Comparison of ENCODE assay signal across 28 cellular contexts in genomic region chr2:239791727-239792648, GRCh38.
A peak's percentile ranks its signal among the peaks of the same experiment; 100 is the strongest.
DNase-seq lines count a peak whose midpoint lies in the region; ATAC-seq and TF ChIP-seq lines count a peak whose summit lies in the region.
"Had no signal": no experiment of that assay in that cellular context is flagged by ENCODE, and none has a peak within 500 bp of the region (broad histone marks: within the 10 kb centered on the region; RNA-seq: fewer than 3 reads in every experiment).

No MANE protein-coding gene starts in this region.

- H3K27me3 Mint-ChIP-seq in CD14-positive monocyte (ENCODE audit: low read depth in 3 of 3), result peaks cover 2 to 7% (median 3%) of the 10 kb centered on the region in 3 donors
- peaks cover 17% of the 10 kb centered on the region for H3K27me3 Mint-ChIP-seq in stimulated activated memory B cell treated with anti-CD40 and anti-IgM and Interleukin-4, amounts not matched to agents 10 μg/mL and 1 μg/mL and 100 μg/mL, for 72 hours
- H3K27me3 Mint-ChIP-seq: stimulated activated naive CD8-positive, alpha-beta T cell treated with anti-CD3 and anti-CD28 coated beads, Interleukin-15, amount 100 ng/mL, for 72 hours had no signal

- no peaks in the 10 kb centered on the region for H3K4me1 ChIP-seq in stomach
- H3K4me1 ChIP-seq: body of pancreas, parathyroid adenoma had no signal

- no peak for TF ChIP-seq EP300 in stomach (IDR thresholded peaks at IDR 0.05)

- no peak overlapping the region for H3K4me3 Mint-ChIP-seq in CD14-positive monocyte
- H3K4me3 Mint-ChIP-seq in stimulated activated memory B cell treated with anti-CD40 and anti-IgM and Interleukin-4, amounts not matched to agents 10 μg/mL and 1 μg/mL and 100 μg/mL, for 72 hours, result no peak overlapping the region
- H3K4me3 Mint-ChIP-seq: activated CD4-positive, alpha-beta T cell treated with anti-CD3 and anti-CD28 coated beads, Interleukin-2, amount 10 ng/mL, durations not matched to agents 24 days and 14 days; activated naive CD8-positive, alpha-beta T cell treated with anti-CD3 and anti-CD28 coated beads, Interleukin-2, amount 50 U/mL, for 24 hours; B cell; effector memory CD8-positive, alpha-beta T cell; immature natural killer cell; natural killer cell treated with Interleukin-12 subunit alpha and Interleukin-12 subunit beta and Interleukin-15 and Interleukin-18, amount 100 ng/mL, for 72 hours; stimulated activated naive CD8-positive, alpha-beta T cell treated with anti-CD3 and anti-CD28 coated beads, Interleukin-15, amount 100 ng/mL, for 72 hours had no signal

- H3K4me3 ChIP-seq in stomach, result no peak overlapping the region
- H3K4me3 ChIP-seq: body of pancreas, esophagus muscularis mucosa, GM12878 had no signal

- H3K9me3 ChIP-seq in stomach, result peaks cover 0 to 11% (median 0%) of the 10 kb centered on the region in 4 donors
- H3K9me3 ChIP-seq: body of pancreas had no signal

- H3K36me3 Mint-ChIP-seq in CD14-positive monocyte, result no peaks in the 10 kb centered on the region
- H3K36me3 Mint-ChIP-seq in stimulated activated memory B cell treated with anti-CD40 and anti-IgM and Interleukin-4, amounts not matched to agents 10 μg/mL and 1 μg/mL and 100 μg/mL, for 72 hours, result no peaks in the 10 kb centered on the region
- H3K36me3 Mint-ChIP-seq: immature natural killer cell; natural killer cell treated with Interleukin-12 subunit alpha and Interleukin-12 subunit beta and Interleukin-15 and Interleukin-18, amount 100 ng/mL, for 72 hours had no signal

- 68 to 75% (median 70%) methylated on average over 26 to 27 of the region's 27 CpGs for WGBS in stomach, 5 donors

- peaks cover 7% of the 10 kb centered on the region for H3K4me1 Mint-ChIP-seq in CD14-positive monocyte
- H3K4me1 Mint-ChIP-seq in stimulated activated memory B cell treated with anti-CD40 and anti-IgM and Interleukin-4, amounts not matched to agents 10 μg/mL and 1 μg/mL and 100 μg/mL, for 72 hours, result no peaks in the 10 kb centered on the region
- H3K4me1 Mint-ChIP-seq: activated CD4-positive, alpha-beta T cell treated with anti-CD3 and anti-CD28 coated beads, Interleukin-2, amount 10 ng/mL, durations not matched to agents 24 days and 14 days; activated naive CD8-positive, alpha-beta T cell treated with anti-CD3 and anti-CD28 coated beads, Interleukin-2, amount 50 U/mL, for 24 hours; B cell; immature natural killer cell; stimulated activated naive CD8-positive, alpha-beta T cell treated with anti-CD3 and anti-CD28 coated beads, Interleukin-15, amount 100 ng/mL, for 72 hours had no signal

- TF ChIP-seq POLR2A in stomach (IDR thresholded peaks at IDR 0.05), result no peak

- ATAC-seq in esophagus mucosa, result peak; percentile 18
- no peak for ATAC-seq in GM18502 (IDR thresholded peaks at IDR 0.05; ENCODE audit: poor library complexity, unreplicated experiment)
- ATAC-seq in HG03280 (IDR thresholded peaks at IDR 0.05; ENCODE audit: unreplicated experiment), result no peak
- no peak for ATAC-seq in stimulated activated memory B cell treated with anti-CD40 and anti-IgM and Interleukin-4, amounts not matched to agents 10 μg/mL and 1 μg/mL and 100 μg/mL, for 72 hours
- ATAC-seq: activated naive CD8-positive, alpha-beta T cell treated with anti-CD3 and anti-CD28 coated beads, Interleukin-2, amount 50 U/mL, for 24 hours; body of pancreas; effector memory CD8-positive, alpha-beta T cell; GM12878; right cardiac atrium; SK-N-SH treated with all-trans-retinoic acid at 6 μM for 48 hours; stimulated activated naive CD8-positive, alpha-beta T cell treated with anti-CD3 and anti-CD28 coated beads, Interleukin-15, amount 100 ng/mL, for 72 hours had no signal

- TF ChIP-seq CTCF in CD14-positive monocyte (IDR thresholded peaks at IDR 0.05) (no peak), stomach (IDR thresholded peaks at IDR 0.05) (no peak)

- H3K27ac Mint-ChIP-seq in CD14-positive monocyte, result no peak overlapping the region
- no peak overlapping the region for H3K27ac Mint-ChIP-seq in stimulated activated memory B cell treated with anti-CD40 and anti-IgM and Interleukin-4, amounts not matched to agents 10 μg/mL and 1 μg/mL and 100 μg/mL, for 72 hours
- H3K27ac Mint-ChIP-seq: activated CD4-positive, alpha-beta T cell treated with anti-CD3 and anti-CD28 coated beads, Interleukin-2, amount 10 ng/mL, durations not matched to agents 24 days and 14 days; activated naive CD8-positive, alpha-beta T cell treated with anti-CD3 and anti-CD28 coated beads, Interleukin-2, amount 50 U/mL, for 24 hours; B cell; immature natural killer cell; natural killer cell treated with Interleukin-12 subunit alpha and Interleukin-12 subunit beta and Interleukin-15 and Interleukin-18, amount 100 ng/mL, for 72 hours; stimulated activated naive CD8-positive, alpha-beta T cell treated with anti-CD3 and anti-CD28 coated beads, Interleukin-15, amount 100 ng/mL, for 72 hours had no signal

- no peaks in the 10 kb centered on the region for H3K36me3 ChIP-seq in stomach
- H3K36me3 ChIP-seq: esophagus muscularis mucosa had no signal

- H3K9me3 Mint-ChIP-seq in CD14-positive monocyte, result peaks cover 0 to 13% (median 3%) of the 10 kb centered on the region in 7 donors
- H3K9me3 Mint-ChIP-seq in stimulated activated memory B cell treated with anti-CD40 and anti-IgM and Interleukin-4, amounts not matched to agents 10 μg/mL and 1 μg/mL and 100 μg/mL, for 72 hours, result peaks cover under 1% of the 10 kb centered on the region
- H3K9me3 Mint-ChIP-seq: activated CD4-positive, alpha-beta T cell treated with anti-CD3 and anti-CD28 coated beads, Interleukin-2, amount 10 ng/mL, durations not matched to agents 24 days and 14 days; activated naive CD8-positive, alpha-beta T cell treated with anti-CD3 and anti-CD28 coated beads, Interleukin-2, amount 50 U/mL, for 24 hours; effector memory CD8-positive, alpha-beta T cell; immature natural killer cell; natural killer cell treated with Interleukin-12 subunit alpha and Interleukin-12 subunit beta and Interleukin-15 and Interleukin-18, amount 100 ng/mL, for 72 hours had no signal

- intact Hi-C loops in CD14-positive monocyte (cut with micrococcal nuclease), result no loop called here
- intact Hi-C loops in stomach (cut with DNase I; ENCODE audit: low total_unique reads), result no loop called here

- peak; percentile 11 for DNase-seq in activated CD4-positive, CD25-positive, alpha-beta regulatory T cell treated with anti-CD3 and anti-CD28 coated beads, Interleukin-2, amount 50 U/mL, for 72 hours
- DNase-seq in activated CD4-positive, CD25-positive, alpha-beta regulatory T cell (lab: John Stamatoyannopoulos, UW), result no peak
- DNase-seq in CD14-positive monocyte (ENCODE audit: low spot score) (peak; percentile 30), stomach (peak; percentile 20)
- DNase-seq: activated CD4-positive, alpha-beta T cell treated with anti-CD3 and anti-CD28 coated beads, Interleukin-2, amount 10 ng/mL, durations not matched to agents 24 days and 14 days; activated naive CD8-positive, alpha-beta T cell treated with anti-CD3 and anti-CD28 coated beads, Interleukin-2, amount 50 U/mL, for 24 hours; body of pancreas; COR-L47; effector memory CD8-positive, alpha-beta T cell; immature natural killer cell; Karpas-422; MV-4-11; NCI-H187 treated with DMSO at 0.1 percent for 48 hours; NCI-H526 treated with DMSO at 0.1 percent for 48 hours; right cardiac atrium; stimulated activated naive CD8-positive, alpha-beta T cell treated with anti-CD3 and anti-CD28 coated beads, Interleukin-15, amount 100 ng/mL, for 72 hours; trophoblast cell had no signal

- H3K27me3 ChIP-seq in stomach, result no peaks in the 10 kb centered on the region
- H3K27me3 ChIP-seq: body of pancreas, esophagus muscularis mucosa had no signal

- no peak overlapping the region for H3K27ac ChIP-seq in stomach
- H3K27ac ChIP-seq: body of pancreas, esophagus muscularis mucosa, parathyroid adenoma, RWPE1 had no signal

Comparison
In these comparisons a context has a peak if more than half of its experiments do, and no peak if none do; other contexts are left out.
1. DNase-seq: peak in activated CD4-positive, CD25-positive, alpha-beta regulatory T cell treated with anti-CD3 and anti-CD28 coated beads, Interleukin-2, amount 50 U/mL, for 72 hours (single experiment), CD14-positive monocyte (single experiment) and stomach (single experiment); none in activated CD4-positive, CD25-positive, alpha-beta regulatory T cell (0 of 4).